8 cellular contexts compared by ENCODE assay signal in genomic region chr12:82517027-82517426, GRCh38.
DNase-seq lines count a peak whose midpoint lies in the region; ATAC-seq, FAIRE-seq and TF ChIP-seq lines count a peak whose summit lies in the region.

No MANE protein-coding gene starts in this region.

- H3K27me3 ChIP-seq in GM12878 (replicated peaks in 1 of 2; ENCODE audit: control insufficient read depth in 2 of 2, insufficient read depth in 2 of 2, low read length in 1 of 2): no peaks in the 10 kb centered on the region

- no peak overlapping the region for H3K4me2 ChIP-seq in GM12878 (ENCODE audit: control insufficient read depth, insufficient read depth)

- in situ Hi-C loops in GM12878 (cut with MboI): no loop called here

- no peak overlapping the region for H3K4me3 ChIP-seq in GM12878

- no peaks in the 10 kb centered on the region for H3K27me3 Mint-ChIP-seq in Calu3 (ENCODE audit: unreplicated experiment)
- peaks cover 0 to 5% of the 10 kb centered on the region in 2 donors for H3K27me3 Mint-ChIP-seq in stimulated activated naive B cell treated with anti-CD40 and anti-IgM and Interleukin-4, amounts not matched to agents 10 μg/mL and 1 μg/mL and 100 μg/mL, for 72 hours

- peak; percentile 79 for ATAC-seq in GM19467 (IDR thresholded peaks at IDR 0.05; ENCODE audit: unreplicated experiment)
- peak; percentile 82 for ATAC-seq in HG03469 (IDR thresholded peaks at IDR 0.05; ENCODE audit: unreplicated experiment)
- peak; percentile 96 for ATAC-seq in GM12878
- peak; percentile 36 to 52 for ATAC-seq in stimulated activated naive B cell treated with anti-CD40 and anti-IgM and Interleukin-4, amounts not matched to agents 10 μg/mL and 1 μg/mL and 100 μg/mL, for 72 hours (replicated peaks)

- no peaks in the 10 kb centered on the region for H3K9me3 Mint-ChIP-seq in Calu3 (ENCODE audit: low read depth, unreplicated experiment)
- H3K9me3 Mint-ChIP-seq in stimulated activated naive B cell treated with anti-CD40 and anti-IgM and Interleukin-4, amounts not matched to agents 10 μg/mL and 1 μg/mL and 100 μg/mL, for 72 hours: no peaks in the 10 kb centered on the region

- TF ChIP-seq EP300 in GM12878 (IDR thresholded peaks at IDR 0.05; ENCODE audit: borderline replicate concordance in 1 of 2, control insufficient read depth in 1 of 2, low read depth in 2 of 2, low read length in 2 of 2): no peak

- no peaks in the 10 kb centered on the region for H3K4me1 ChIP-seq in GM12878 (ENCODE audit: control insufficient read depth, insufficient read depth, low read length)

- TF ChIP-seq RAD21 in GM12878 (IDR thresholded peaks at IDR 0.05; ENCODE audit: insufficient read depth, low read depth, low read length): peak; percentile 40

- no peak for TF ChIP-seq POLR2A in GM12878 (IDR thresholded peaks at IDR 0.05; ENCODE audit: low read depth, low read length)

- H3K4me1 Mint-ChIP-seq in Calu3 (ENCODE audit: low read depth, unreplicated experiment): no peaks in the 10 kb centered on the region
- H3K4me1 Mint-ChIP-seq in stimulated activated naive B cell treated with anti-CD40 and anti-IgM and Interleukin-4, amounts not matched to agents 10 μg/mL and 1 μg/mL and 100 μg/mL, for 72 hours: no peaks in the 10 kb centered on the region

- intact Hi-C loops in Calu3 (cut with micrococcal nuclease; ENCODE audit: unreplicated experiment): loop anchor here (2.0 kb wide), 1 partner anchor 132 kb away; no protein-coding TSS in a partner anchor
- intact Hi-C loops in GM12878 (cut with micrococcal nuclease; ENCODE audit: unreplicated experiment): loop anchor here (5.0 to 10.0 kb wide), 2 partner anchors 130 to 1988 kb away; no protein-coding TSS in a partner anchor

- BruUV-seq in Calu3 (replicated peaks; lab: Mats Ljungman, UMichigan): no TSS peak
- no TSS peak for BruUV-seq in GM12878 (replicated peaks; lab: Mats Ljungman, UMichigan)

- H3K9me3 ChIP-seq in GM12878 (replicated peaks; ENCODE audit: control insufficient read depth, insufficient read depth, low read length): no peaks in the 10 kb centered on the region

- no peak overlapping the region for H2AFZ ChIP-seq in GM12878 (ENCODE audit: control insufficient read depth, low read depth, low read length)

- peak; percentile 50 for TF ChIP-seq CTCF in Calu3 (IDR thresholded peaks at IDR 0.05; ENCODE audit: unreplicated experiment)
- peak; percentile 55 to 78 (median 59) for TF ChIP-seq CTCF in GM12878 (IDR thresholded peaks at IDR 0.05 in 2 of 3, conservative IDR thresholded peaks at IDR 0.05 in 1 of 3; ENCODE audit: control insufficient read depth in 2 of 3, extremely low read depth in 1 of 3, insufficient read depth in 1 of 3, low read depth in 3 of 3, low read length in 3 of 3)

- H3K36me3 Mint-ChIP-seq in Calu3 (ENCODE audit: insufficient read depth, unreplicated experiment): no peaks in the 10 kb centered on the region
- no peaks in the 10 kb centered on the region for H3K36me3 Mint-ChIP-seq in stimulated activated naive B cell treated with anti-CD40 and anti-IgM and Interleukin-4, amounts not matched to agents 10 μg/mL and 1 μg/mL and 100 μg/mL, for 72 hours

- RAD21 ChIA-PET in GM12878 (lab: Charles Lee; ENCODE audit: unreplicated experiment): interaction anchor here (1.1 to 1.9 kb wide), 2 partner anchors 49 to 1306 kb away, joined by 3 to 7 read pairs; no protein-coding TSS in a partner anchor

- FAIRE-seq in GM12878 (lab: Jason Lieb, UNC): no peak

- CTCF ChIA-PET in Calu3 (lab: Charles Lee): interaction anchor here (1.1 kb wide), 1 partner anchor 118 kb away, joined by 3 read pairs; no protein-coding TSS in a partner anchor
- CTCF ChIA-PET in GM12878 (lab: Yijun Ruan, JAX): interaction anchor here (0.9 to 3.3 kb wide), 16 partner anchors 9 to 1307 kb away, joined by 3 to 12 read pairs (median 4); no protein-coding TSS in a partner anchor

- POLR2A ChIA-PET in GM12878 (lab: Charles Lee): no interaction called here

- no peaks in the 10 kb centered on the region for H4K20me1 ChIP-seq in GM12878 (ENCODE audit: control insufficient read depth, insufficient read depth)

- SMC1A ChIA-PET in GM12878 (lab: Charles Lee; ENCODE audit: uncharacterized antibody, unreplicated experiment): interaction anchor here (1.1 to 2.5 kb wide), 8 partner anchors 11 to 165 kb away, joined by 3 to 12 read pairs (median 3); no protein-coding TSS in a partner anchor

- H3K4me3 Mint-ChIP-seq in Calu3 (ENCODE audit: low read depth, unreplicated experiment): no peak overlapping the region
- no peak overlapping the region for H3K4me3 Mint-ChIP-seq in stimulated activated naive B cell treated with anti-CD40 and anti-IgM and Interleukin-4, amounts not matched to agents 10 μg/mL and 1 μg/mL and 100 μg/mL, for 72 hours

- no peak overlapping the region for H3K27ac ChIP-seq in GM12878 (ENCODE audit: control insufficient read depth, insufficient read depth)

- H3K36me3 ChIP-seq in GM12878 (ENCODE audit: control insufficient read depth in 2 of 2, insufficient read depth in 2 of 2, low read length in 1 of 2): no peaks in the 10 kb centered on the region

- no peaks in the 10 kb centered on the region for H3K79me2 ChIP-seq in GM12878 (ENCODE audit: control insufficient read depth, insufficient read depth, low read length)

- no peak overlapping the region for H3K9ac ChIP-seq in GM12878 (ENCODE audit: control insufficient read depth, insufficient read depth, low read length)

- DNase-seq in Calu3 (peak; percentile 39), GM12878 (ENCODE audit: low read depth, low spot score) (no peak), HuH-7.5 (ENCODE audit: low spot score) (no peak), NCI-H1417 treated with DMSO at 0.1 percent for 48 hours (lab: John Stamatoyannopoulos, UW) (no peak), DMS153 (lab: John Stamatoyannopoulos, UW) (no peak)
- DNase-seq in stimulated activated naive B cell treated with anti-CD40 and anti-IgM and Interleukin-4, amounts not matched to agents 10 μg/mL and 1 μg/mL and 100 μg/mL, for 72 hours: no peak

- H3K27ac Mint-ChIP-seq in Calu3 (ENCODE audit: unreplicated experiment): no peak overlapping the region
- H3K27ac Mint-ChIP-seq in stimulated activated naive B cell treated with anti-CD40 and anti-IgM and Interleukin-4, amounts not matched to agents 10 μg/mL and 1 μg/mL and 100 μg/mL, for 72 hours: no peak overlapping the region

TF ChIP-seq in GM12878, 131 proteins besides CTCF, POLR2A, EP300 and RAD21:
- TF ChIP-seq SMC3 (IDR thresholded peaks at IDR 0.05; ENCODE audit: borderline replicate concordance, low read length) (peak; percentile 53), ZBTB4 (CRISPR knock-in tag; IDR thresholded peaks at IDR 0.05) (no peak), BMI1 (IDR thresholded peaks at IDR 0.05; ENCODE audit: borderline replicate concordance) (no peak), ZNF274 (IDR thresholded peaks at IDR 0.05; ENCODE audit: insufficient read depth, insufficient read length) (no peak)
TF ChIP-seq in GM12878: peak in this region for 1.

Comparison
In these comparisons a context has a peak if more than half of its experiments do, and no peak if none do; other contexts are left out.
1. ATAC-seq: peak in every context shown above with its lines; median percentile 96 in GM12878; 82 in HG03469; 79 in GM19467; 44 in stimulated activated naive B cell treated with anti-CD40 and anti-IgM and Interleukin-4, amounts not matched to agents 10 μg/mL and 1 μg/mL and 100 μg/mL, for 72 hours.